1 cellular context compared by ENCODE assay signal in the genomic region with DNA sequence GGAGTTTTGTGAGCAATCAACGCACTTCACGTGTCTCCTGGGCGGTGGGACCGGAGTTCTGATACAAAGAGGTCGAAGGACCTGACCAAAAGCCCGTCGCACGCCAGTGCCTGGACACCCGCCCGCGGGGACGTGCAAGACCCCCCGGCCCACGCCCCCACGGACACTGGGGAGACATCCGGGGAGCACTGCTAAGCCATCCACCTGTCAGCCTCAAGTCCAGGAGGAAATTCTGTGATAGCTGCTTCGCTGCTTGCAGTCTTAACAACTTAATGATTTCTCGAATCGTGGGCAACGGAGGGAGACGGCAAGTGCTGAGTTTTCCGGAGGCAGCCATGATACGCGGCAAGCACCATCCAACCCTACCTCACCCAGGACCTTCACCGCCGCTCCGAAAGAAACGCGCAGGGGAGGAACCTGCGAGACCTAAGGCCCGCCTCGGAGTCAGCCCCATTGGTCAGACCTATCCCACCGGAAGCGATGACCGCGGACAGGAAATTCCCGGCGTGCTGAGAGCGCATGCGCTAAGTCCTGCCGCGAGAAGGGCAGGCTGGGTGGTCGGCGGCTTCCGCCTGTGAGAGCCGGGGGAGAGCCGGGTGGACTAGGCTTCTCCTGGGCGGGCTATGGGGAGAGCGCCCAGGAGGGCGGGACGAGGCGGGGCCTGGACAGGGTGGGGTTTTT.
TF ChIP-seq lines count a peak whose summit lies in the region.

A gene (minus strand): TSS at position 393 of the 681 bp plus-strand sequence. CDS start 56 bp downstream, at position 337.

TF ChIP-seq in HepG2, 621 proteins besides CTCF, POLR2A, EP300 and RAD21 (continued from another document and continues in another):
- TF ChIP-seq, protein P1, sequence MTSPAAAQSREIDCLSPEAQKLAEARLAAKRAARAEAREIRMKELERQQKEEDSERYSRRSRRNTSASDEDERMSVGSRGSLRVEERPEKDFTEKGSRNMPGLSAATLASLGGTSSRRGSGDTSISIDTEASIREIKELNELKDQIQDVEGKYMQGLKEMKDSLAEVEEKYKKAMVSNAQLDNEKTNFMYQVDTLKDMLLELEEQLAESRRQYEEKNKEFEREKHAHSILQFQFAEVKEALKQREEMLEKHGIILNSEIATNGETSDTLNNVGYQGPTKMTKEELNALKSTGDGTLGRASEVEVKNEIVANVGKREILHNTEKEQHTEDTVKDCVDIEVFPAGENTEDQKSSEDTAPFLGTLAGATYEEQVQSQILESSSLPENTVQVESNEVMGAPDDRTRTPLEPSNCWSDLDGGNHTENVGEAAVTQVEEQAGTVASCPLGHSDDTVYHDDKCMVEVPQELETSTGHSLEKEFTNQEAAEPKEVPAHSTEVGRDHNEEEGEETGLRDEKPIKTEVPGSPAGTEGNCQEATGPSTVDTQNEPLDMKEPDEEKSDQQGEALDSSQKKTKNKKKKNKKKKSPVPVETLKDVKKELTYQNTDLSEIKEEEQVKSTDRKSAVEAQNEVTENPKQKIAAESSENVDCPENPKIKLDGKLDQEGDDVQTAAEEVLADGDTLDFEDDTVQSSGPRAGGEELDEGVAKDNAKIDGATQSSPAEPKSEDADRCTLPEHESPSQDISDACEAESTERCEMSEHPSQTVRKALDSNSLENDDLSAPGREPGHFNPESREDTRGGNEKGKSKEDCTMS (CRISPR knock-in tag; conservative IDR thresholded peaks at IDR 0.05), result no peak
- TF ChIP-seq, protein P2, sequence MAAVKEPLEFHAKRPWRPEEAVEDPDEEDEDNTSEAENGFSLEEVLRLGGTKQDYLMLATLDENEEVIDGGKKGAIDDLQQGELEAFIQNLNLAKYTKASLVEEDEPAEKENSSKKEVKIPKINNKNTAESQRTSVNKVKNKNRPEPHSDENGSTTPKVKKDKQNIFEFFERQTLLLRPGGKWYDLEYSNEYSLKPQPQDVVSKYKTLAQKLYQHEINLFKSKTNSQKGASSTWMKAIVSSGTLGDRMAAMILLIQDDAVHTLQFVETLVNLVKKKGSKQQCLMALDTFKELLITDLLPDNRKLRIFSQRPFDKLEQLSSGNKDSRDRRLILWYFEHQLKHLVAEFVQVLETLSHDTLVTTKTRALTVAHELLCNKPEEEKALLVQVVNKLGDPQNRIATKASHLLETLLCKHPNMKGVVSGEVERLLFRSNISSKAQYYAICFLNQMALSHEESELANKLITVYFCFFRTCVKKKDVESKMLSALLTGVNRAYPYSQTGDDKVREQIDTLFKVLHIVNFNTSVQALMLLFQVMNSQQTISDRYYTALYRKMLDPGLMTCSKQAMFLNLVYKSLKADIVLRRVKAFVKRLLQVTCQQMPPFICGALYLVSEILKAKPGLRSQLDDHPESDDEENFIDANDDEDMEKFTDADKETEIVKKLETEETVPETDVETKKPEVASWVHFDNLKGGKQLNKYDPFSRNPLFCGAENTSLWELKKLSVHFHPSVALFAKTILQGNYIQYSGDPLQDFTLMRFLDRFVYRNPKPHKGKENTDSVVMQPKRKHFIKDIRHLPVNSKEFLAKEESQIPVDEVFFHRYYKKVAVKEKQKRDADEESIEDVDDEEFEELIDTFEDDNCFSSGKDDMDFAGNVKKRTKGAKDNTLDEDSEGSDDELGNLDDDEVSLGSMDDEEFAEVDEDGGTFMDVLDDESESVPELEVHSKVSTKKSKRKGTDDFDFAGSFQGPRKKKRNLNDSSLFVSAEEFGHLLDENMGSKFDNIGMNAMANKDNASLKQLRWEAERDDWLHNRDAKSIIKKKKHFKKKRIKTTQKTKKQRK (IDR thresholded peaks at IDR 0.05; ENCODE audit: low read length), result no peak
- no peak for TF ChIP-seq RAD51 (IDR thresholded peaks at IDR 0.05; ENCODE audit: borderline replicate concordance)
- TF ChIP-seq SP2 (CRISPR knock-in tag; IDR thresholded peaks at IDR 0.05), result peak; percentile 92
- TF ChIP-seq, protein P3, sequence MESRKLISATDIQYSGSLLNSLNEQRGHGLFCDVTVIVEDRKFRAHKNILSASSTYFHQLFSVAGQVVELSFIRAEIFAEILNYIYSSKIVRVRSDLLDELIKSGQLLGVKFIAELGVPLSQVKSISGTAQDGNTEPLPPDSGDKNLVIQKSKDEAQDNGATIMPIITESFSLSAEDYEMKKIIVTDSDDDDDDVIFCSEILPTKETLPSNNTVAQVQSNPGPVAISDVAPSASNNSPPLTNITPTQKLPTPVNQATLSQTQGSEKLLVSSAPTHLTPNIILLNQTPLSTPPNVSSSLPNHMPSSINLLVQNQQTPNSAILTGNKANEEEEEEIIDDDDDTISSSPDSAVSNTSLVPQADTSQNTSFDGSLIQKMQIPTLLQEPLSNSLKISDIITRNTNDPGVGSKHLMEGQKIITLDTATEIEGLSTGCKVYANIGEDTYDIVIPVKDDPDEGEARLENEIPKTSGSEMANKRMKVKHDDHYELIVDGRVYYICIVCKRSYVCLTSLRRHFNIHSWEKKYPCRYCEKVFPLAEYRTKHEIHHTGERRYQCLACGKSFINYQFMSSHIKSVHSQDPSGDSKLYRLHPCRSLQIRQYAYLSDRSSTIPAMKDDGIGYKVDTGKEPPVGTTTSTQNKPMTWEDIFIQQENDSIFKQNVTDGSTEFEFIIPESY (CRISPR knock-in tag; IDR thresholded peaks at IDR 0.05), result peak; percentile 5; the same call in 1 of the 2 replicates
- TF ChIP-seq, protein P4, sequence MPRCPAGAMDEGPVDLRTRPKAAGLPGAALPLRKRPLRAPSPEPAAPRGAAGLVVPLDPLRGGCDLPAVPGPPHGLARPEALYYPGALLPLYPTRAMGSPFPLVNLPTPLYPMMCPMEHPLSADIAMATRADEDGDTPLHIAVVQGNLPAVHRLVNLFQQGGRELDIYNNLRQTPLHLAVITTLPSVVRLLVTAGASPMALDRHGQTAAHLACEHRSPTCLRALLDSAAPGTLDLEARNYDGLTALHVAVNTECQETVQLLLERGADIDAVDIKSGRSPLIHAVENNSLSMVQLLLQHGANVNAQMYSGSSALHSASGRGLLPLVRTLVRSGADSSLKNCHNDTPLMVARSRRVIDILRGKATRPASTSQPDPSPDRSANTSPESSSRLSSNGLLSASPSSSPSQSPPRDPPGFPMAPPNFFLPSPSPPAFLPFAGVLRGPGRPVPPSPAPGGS (CRISPR knock-in tag; IDR thresholded peaks at IDR 0.05), result 0 out of 2 replicates have a peak, but pooled peaks have one; percentile 12
- peak; percentile 32; the same call in 1 of the 2 replicates for TF ChIP-seq FOXA3 (CRISPR knock-in tag; IDR thresholded peaks at IDR 0.05)
- TF ChIP-seq U2AF1 (optimal IDR thresholded peaks at IDR 0.05; ENCODE audit: low read depth, low read length), result peak; percentile 22
- TF ChIP-seq, protein P5, sequence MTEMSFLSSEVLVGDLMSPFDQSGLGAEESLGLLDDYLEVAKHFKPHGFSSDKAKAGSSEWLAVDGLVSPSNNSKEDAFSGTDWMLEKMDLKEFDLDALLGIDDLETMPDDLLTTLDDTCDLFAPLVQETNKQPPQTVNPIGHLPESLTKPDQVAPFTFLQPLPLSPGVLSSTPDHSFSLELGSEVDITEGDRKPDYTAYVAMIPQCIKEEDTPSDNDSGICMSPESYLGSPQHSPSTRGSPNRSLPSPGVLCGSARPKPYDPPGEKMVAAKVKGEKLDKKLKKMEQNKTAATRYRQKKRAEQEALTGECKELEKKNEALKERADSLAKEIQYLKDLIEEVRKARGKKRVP (CRISPR knock-in tag; IDR thresholded peaks at IDR 0.05), result peak in 1 of 2 experiments; percentile 72; a peak in 2 of 4 replicates
- TF ChIP-seq, protein P6, sequence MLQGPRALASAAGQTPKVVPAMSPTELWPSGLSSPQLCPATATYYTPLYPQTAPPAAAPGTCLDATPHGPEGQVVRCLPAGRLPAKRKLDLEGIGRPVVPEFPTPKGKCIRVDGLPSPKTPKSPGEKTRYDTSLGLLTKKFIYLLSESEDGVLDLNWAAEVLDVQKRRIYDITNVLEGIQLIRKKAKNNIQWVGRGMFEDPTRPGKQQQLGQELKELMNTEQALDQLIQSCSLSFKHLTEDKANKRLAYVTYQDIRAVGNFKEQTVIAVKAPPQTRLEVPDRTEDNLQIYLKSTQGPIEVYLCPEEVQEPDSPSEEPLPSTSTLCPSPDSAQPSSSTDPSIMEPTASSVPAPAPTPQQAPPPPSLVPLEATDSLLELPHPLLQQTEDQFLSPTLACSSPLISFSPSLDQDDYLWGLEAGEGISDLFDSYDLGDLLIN (CRISPR knock-in tag; IDR thresholded peaks at IDR 0.05; ENCODE audit: borderline replicate concordance), result no peak; the same call in 1 of the 2 replicates
- TF ChIP-seq, protein P7, sequence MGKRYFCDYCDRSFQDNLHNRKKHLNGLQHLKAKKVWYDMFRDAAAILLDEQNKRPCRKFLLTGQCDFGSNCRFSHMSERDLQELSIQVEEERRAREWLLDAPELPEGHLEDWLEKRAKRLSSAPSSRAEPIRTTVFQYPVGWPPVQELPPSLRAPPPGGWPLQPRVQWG (CRISPR knock-in tag; IDR thresholded peaks at IDR 0.05; ENCODE audit: borderline replicate concordance, low read depth), result no peak
- TF ChIP-seq, protein P8, sequence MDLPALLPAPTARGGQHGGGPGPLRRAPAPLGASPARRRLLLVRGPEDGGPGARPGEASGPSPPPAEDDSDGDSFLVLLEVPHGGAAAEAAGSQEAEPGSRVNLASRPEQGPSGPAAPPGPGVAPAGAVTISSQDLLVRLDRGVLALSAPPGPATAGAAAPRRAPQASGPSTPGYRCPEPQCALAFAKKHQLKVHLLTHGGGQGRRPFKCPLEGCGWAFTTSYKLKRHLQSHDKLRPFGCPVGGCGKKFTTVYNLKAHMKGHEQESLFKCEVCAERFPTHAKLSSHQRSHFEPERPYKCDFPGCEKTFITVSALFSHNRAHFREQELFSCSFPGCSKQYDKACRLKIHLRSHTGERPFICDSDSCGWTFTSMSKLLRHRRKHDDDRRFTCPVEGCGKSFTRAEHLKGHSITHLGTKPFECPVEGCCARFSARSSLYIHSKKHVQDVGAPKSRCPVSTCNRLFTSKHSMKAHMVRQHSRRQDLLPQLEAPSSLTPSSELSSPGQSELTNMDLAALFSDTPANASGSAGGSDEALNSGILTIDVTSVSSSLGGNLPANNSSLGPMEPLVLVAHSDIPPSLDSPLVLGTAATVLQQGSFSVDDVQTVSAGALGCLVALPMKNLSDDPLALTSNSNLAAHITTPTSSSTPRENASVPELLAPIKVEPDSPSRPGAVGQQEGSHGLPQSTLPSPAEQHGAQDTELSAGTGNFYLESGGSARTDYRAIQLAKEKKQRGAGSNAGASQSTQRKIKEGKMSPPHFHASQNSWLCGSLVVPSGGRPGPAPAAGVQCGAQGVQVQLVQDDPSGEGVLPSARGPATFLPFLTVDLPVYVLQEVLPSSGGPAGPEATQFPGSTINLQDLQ (CRISPR knock-in tag; IDR thresholded peaks at IDR 0.05), result no peak
- TF ChIP-seq, protein P9, sequence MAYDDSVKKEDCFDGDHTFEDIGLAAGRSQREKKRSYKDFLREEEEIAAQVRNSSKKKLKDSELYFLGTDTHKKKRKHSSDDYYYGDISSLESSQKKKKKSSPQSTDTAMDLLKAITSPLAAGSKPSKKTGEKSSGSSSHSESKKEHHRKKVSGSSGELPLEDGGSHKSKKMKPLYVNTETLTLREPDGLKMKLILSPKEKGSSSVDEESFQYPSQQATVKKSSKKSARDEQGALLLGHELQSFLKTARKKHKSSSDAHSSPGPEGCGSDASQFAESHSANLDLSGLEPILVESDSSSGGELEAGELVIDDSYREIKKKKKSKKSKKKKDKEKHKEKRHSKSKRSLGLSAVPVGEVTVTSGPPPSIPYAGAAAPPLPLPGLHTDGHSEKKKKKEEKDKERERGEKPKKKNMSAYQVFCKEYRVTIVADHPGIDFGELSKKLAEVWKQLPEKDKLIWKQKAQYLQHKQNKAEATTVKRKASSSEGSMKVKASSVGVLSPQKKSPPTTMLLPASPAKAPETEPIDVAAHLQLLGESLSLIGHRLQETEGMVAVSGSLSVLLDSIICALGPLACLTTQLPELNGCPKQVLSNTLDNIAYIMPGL (CRISPR knock-in tag; IDR thresholded peaks at IDR 0.05; ENCODE audit: borderline replicate concordance in 1 of 2, low read depth in 1 of 2), result peak; percentile 70 to 72; a peak in 3 of 4 replicates
- TF ChIP-seq MAFF (IDR thresholded peaks at IDR 0.05; ENCODE audit: low read depth, low read length), result 0 out of 2 replicates have a peak, but pooled peaks have one; percentile 3
- 0 out of 2 replicates have a peak, but pooled peaks have one; percentile 17 for TF ChIP-seq ZNF549 (CRISPR knock-in tag; IDR thresholded peaks at IDR 0.05)
- TF ChIP-seq TAF15 (IDR thresholded peaks at IDR 0.05; ENCODE audit: low read depth, low read length, poor library complexity, severe bottlenecking), result peak; percentile 74
- TF ChIP-seq, protein P10, sequence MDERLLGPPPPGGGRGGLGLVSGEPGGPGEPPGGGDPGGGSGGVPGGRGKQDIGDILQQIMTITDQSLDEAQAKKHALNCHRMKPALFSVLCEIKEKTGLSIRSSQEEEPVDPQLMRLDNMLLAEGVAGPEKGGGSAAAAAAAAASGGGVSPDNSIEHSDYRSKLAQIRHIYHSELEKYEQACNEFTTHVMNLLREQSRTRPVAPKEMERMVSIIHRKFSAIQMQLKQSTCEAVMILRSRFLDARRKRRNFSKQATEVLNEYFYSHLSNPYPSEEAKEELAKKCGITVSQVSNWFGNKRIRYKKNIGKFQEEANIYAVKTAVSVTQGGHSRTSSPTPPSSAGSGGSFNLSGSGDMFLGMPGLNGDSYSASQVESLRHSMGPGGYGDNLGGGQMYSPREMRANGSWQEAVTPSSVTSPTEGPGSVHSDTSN (CRISPR knock-in tag; IDR thresholded peaks at IDR 0.05), result no peak
- TF ChIP-seq SNAPC2 (CRISPR knock-in tag; IDR thresholded peaks at IDR 0.05), result no peak
- TF ChIP-seq ASH2L (IDR thresholded peaks at IDR 0.05; ENCODE audit: insufficient read length, low read depth, low read length), result peak; percentile 91
- TF ChIP-seq PTBP1 (IDR thresholded peaks at IDR 0.05; ENCODE audit: low read depth, low read length, poor library complexity, severe bottlenecking), result peak; percentile 46
- TF ChIP-seq ZNF766 (CRISPR knock-in tag; IDR thresholded peaks at IDR 0.05; ENCODE audit: borderline replicate concordance), result peak; percentile 88
- TF ChIP-seq ZNF326 (CRISPR knock-in tag; IDR thresholded peaks at IDR 0.05; ENCODE audit: borderline replicate concordance), result no peak
- TF ChIP-seq ZNF274 (CRISPR knock-in tag; IDR thresholded peaks at IDR 0.05), result peak; percentile 64; the same call in 1 of the 2 replicates
